8 cellular contexts compared by ENCODE assay signal in the genomic region with DNA sequence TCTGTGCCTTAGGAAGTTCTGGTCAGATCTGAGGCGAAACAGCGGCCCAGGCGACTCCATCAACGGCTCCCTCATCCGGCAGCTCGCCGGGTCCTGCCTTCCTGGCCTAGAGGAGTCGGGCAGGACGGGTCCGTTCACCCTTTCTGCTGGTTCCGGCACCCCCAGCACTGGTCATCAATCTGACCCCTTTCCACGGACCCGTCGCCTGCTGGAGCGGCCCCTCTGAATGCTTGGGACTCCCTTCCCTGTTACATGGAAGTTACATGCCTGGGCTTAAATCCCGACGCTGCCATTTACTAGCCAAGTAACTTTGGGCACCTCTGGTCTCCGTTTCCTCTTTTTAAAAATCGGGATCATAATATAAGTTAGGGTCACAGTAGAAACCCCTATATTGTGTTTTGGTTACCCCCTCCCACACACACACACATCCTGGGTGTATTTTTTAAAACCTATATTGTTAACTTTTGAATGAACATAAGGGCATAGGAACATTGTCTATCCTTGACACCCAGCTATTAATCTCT. TPM values are rescaled to one million over a fixed set of nuclear protein-coding genes. Genes with fewer than 3 reads are reported as not detected.
DNase-seq lines count a peak whose midpoint lies in the region; ATAC-seq and TF ChIP-seq lines count a peak whose summit lies in the region.

No MANE protein-coding gene starts in this region.

- peak overlapping the region; percentile 66 for H2AFZ ChIP-seq in mesenchymal stem cell (ENCODE audit: low read depth, low read length)

- peak; percentile 23 for ATAC-seq in HG03354 (IDR thresholded peaks at IDR 0.05; ENCODE audit: poor library complexity, severe bottlenecking, unreplicated experiment)
- ATAC-seq in HG03342 (IDR thresholded peaks at IDR 0.05; ENCODE audit: unreplicated experiment): no peak

- peak overlapping the region; percentile 64 for H3K4me2 ChIP-seq in mesenchymal stem cell (ENCODE audit: low read length, poor library complexity, severe bottlenecking)

- no peaks in the 10 kb centered on the region for H3K27me3 ChIP-seq in mesenchymal stem cell (ENCODE audit: control insufficient read depth in 1 of 2, insufficient read depth in 1 of 2, low read length in 2 of 2)
- H3K27me3 ChIP-seq in vagina: no peaks in the 10 kb centered on the region

- peak overlapping the region; percentile 82 for H2BK15ac ChIP-seq in mesenchymal stem cell (ENCODE audit: low read depth, poor library complexity, severe bottlenecking)

- H2BK120ac ChIP-seq in mesenchymal stem cell (ENCODE audit: low read depth, low read length): no peak overlapping the region

- intact Hi-C loops in vagina (cut with DNase I): no loop called here

- H4K91ac ChIP-seq in mesenchymal stem cell (ENCODE audit: low read length): peak overlapping the region; percentile 52

- WGBS in mesenchymal stem cell: 50% methylated on average over 17 of the region's 19 CpGs

- in situ Hi-C loops in astrocyte of the cerebellum (cut with HindIII; ENCODE audit: low sequenced_read_pairs): no loop called here

- H3K9me3 ChIP-seq in mesenchymal stem cell (ENCODE audit: control insufficient read depth, low read length) (no peaks in the 10 kb centered on the region), vagina (no peaks in the 10 kb centered on the region)

- H3K36me3 ChIP-seq in mesenchymal stem cell (ENCODE audit: control insufficient read depth in 1 of 2, insufficient read depth in 2 of 2, low read depth in 1 of 2, low read length in 2 of 2) (peaks cover 0 to 3% of the 10 kb centered on the region in 2 experiments), vagina (no peaks in the 10 kb centered on the region)

- peak overlapping the region; percentile 44 to 91 for H3K18ac ChIP-seq in mesenchymal stem cell (ENCODE audit: low read depth in 1 of 2, low read length in 2 of 2)

- no peak overlapping the region for H3K14ac ChIP-seq in mesenchymal stem cell (ENCODE audit: low read length in 2 of 2)

- peaks cover 9% of the 10 kb centered on the region for H3K4me1 ChIP-seq in mesenchymal stem cell (ENCODE audit: control insufficient read depth, insufficient read depth, low read depth, low read length)
- H3K4me1 ChIP-seq in vagina: peaks cover 36% of the 10 kb centered on the region

- H3K9ac ChIP-seq in mesenchymal stem cell (ENCODE audit: low read length): peak overlapping the region; percentile 90

- H3K23ac ChIP-seq in mesenchymal stem cell (ENCODE audit: low read length in 2 of 2): no peak overlapping the region

- H3K4me3 ChIP-seq in GM12875 (ENCODE audit: low read depth, low read length) (peak overlapping the region; percentile 82), astrocyte of the cerebellum (ENCODE audit: low read depth, low read length) (peak overlapping the region; percentile 66), mesenchymal stem cell (ENCODE audit: insufficient read depth in 1 of 2, low read depth in 1 of 2, low read length in 2 of 2) (peak overlapping the region; percentile 31 to 96), vagina (peak overlapping the region; percentile 59 to 93)

- H2BK12ac ChIP-seq in mesenchymal stem cell (ENCODE audit: low read length in 2 of 2): no peak overlapping the region

- peaks cover 14% of the 10 kb centered on the region for H3K79me1 ChIP-seq in mesenchymal stem cell (replicated peaks; ENCODE audit: low read length, poor library complexity, severe bottlenecking)

- DNase-seq in astrocyte of the cerebellum (ENCODE audit: low read depth): no peak
- no peak for DNase-seq in mesenchymal stem cell
- DNase-seq in vagina (ENCODE audit: extremely low spot score in 2 of 2): no peak
- DNase-seq in activated gamma-delta T cell treated with Interleukin-2 at 50 U/mL for 16 hours: no peak
- DNase-seq in stimulated activated CD4-positive, alpha-beta T cell treated with anti-CD3 and anti-CD28 coated beads, Interleukin-4, amount 100 ng/mL, for 24 hours: no peak

- no peak overlapping the region for H2AK5ac ChIP-seq in mesenchymal stem cell (ENCODE audit: low read length, severe bottlenecking)

- H4K8ac ChIP-seq in mesenchymal stem cell (ENCODE audit: low read length): peak overlapping the region; percentile 99

- H3K27ac ChIP-seq in mesenchymal stem cell (ENCODE audit: low read length, poor library complexity, severe bottlenecking) (no peak overlapping the region), vagina (peak overlapping the region; percentile 87)

- H3K4ac ChIP-seq in mesenchymal stem cell (ENCODE audit: low read depth in 1 of 2, low read length in 2 of 2): peak overlapping the region; percentile 83 to 89

- no peak overlapping the region for H2BK5ac ChIP-seq in mesenchymal stem cell (ENCODE audit: low read depth, low read length, poor library complexity, severe bottlenecking)

- no peak for TF ChIP-seq CTCF in GM12875 (IDR thresholded peaks at IDR 0.05; ENCODE audit: borderline replicate concordance, insufficient read depth, low read depth, low read length)
- TF ChIP-seq CTCF in astrocyte of the cerebellum (IDR thresholded peaks at IDR 0.05; ENCODE audit: low read depth, low read length, missing control alignments): no peak
- TF ChIP-seq CTCF in vagina (IDR thresholded peaks at IDR 0.05): no peak

- TF ChIP-seq POLR2A in vagina (IDR thresholded peaks at IDR 0.05): no peak

RNA-seq across cellular contexts. Expression of gene GGCT, which starts 0.6 kb away (rescaled TPM):
- 15.7 TPM for polyA plus RNA-seq in mesenchymal stem cell (2013, experiment 1 of 2)
- 15.0 TPM for polyA plus RNA-seq in mesenchymal stem cell (2013, experiment 2 of 2)
- total RNA-seq in vagina: 21.6 TPM

RNA-seq across cellular contexts. Expression of gene NOD1, which starts 26.7 kb away (rescaled TPM):
- polyA plus RNA-seq in mesenchymal stem cell (2013, experiment 1 of 2): 1.1 TPM
- polyA plus RNA-seq in mesenchymal stem cell (2013, experiment 2 of 2): 1.1 TPM
- 14.5 TPM for total RNA-seq in vagina
